ENCODE assay signal across 23 cellular contexts in the genomic region with DNA sequence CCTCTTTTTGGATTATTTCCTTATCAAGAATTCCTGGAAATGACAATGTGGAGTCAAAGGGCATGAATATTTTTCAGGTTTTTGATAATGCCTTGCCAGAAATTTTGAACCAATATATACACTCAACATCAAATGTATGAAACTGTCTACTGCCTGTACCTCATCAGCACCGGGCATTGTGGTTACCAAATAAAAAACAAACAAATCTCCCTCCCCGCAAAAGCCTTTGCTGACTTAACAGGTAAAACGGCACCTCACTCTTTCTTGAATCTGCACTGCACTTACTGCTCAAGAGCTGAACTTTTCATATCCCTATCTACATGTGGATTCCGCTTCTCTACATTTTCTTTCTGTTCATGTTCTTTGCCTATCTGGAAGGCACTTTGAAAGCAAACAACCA.
"Had no signal": no experiment of that assay in that cellular context is flagged by ENCODE, and none has a peak within 500 bp of the region (broad histone marks: within the 10 kb centered on the region; RNA-seq: fewer than 3 reads in every experiment).

No MANE protein-coding gene starts in this region.

- H3K4me1 ChIP-seq: Peyer's patch had no signal

- H3K4me2 ChIP-seq: PC-9 had no signal

- H3K27me3 ChIP-seq: Peyer's patch, SJSA1 had no signal

- H3K9me3 ChIP-seq: Peyer's patch, SJSA1 had no signal

- H3K4me3 ChIP-seq: PC-9, Peyer's patch, SJSA1, SK-N-MC had no signal

- H3K27ac ChIP-seq: HL-60, PC-9, Peyer's patch, SJSA1, SK-N-MC had no signal

- H3K36me3 ChIP-seq: Peyer's patch, SJSA1 had no signal

- DNase-seq: KBM-7, NCI-H1092, NCI-H1105 treated with DMSO at 0.1 percent for 48 hours, NCI-H1417 treated with DMSO at 0.1 percent for 48 hours, NCI-H146, NCI-H1694 treated with DMSO at 0.1 percent for 48 hours, NCI-H2029, NCI-H2081 treated with DMSO at 0.1 percent for 48 hours, NCI-H2171, NCI-H226, NCI-H446, NCI-H510A, NCI-H524 treated with DMSO at 0.1 percent for 48 hours, NCI-H69, NCI-H774, OCI-M1, PC-9, Peyer's patch, Right ventricle myocardium superior, SIG-M5 had no signal

- H2AFZ ChIP-seq: PC-9 had no signal
